Comparison of ENCODE assay signal across 9 cellular contexts in the genomic region with DNA sequence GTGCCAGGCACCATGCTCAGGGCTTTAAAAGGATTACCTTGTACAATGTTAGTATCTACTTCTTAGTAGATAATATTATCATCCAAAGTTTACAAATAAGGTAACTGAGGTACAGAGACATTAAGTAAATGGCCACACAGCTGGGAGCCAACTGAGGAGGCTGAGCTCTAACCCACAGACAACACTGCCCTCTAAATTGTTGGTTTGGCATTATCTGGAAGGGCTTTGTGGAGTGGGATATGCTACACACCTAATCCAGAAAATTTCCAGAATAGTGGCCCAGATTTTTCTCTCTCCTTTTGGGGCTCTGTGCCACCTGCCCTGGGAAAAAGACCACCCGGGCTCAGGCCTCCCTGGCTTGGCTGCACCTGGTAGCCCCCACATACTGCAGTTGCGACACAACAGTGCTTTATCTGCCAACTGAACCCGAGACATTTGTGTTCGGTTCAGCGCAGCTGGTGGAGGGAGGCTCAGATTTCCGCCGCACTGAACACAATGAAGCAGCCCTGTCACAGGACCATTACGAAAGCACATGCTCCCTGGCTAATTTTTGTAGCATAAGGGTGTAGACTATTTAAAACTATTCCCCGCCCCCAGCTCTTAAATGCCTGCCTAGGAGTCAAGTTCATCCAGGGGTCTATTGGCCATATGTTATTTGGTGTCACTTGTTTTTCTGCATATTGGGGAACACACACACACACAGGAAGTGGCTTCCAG.
A peak's percentile ranks its signal among the peaks of the same experiment; 100 is the strongest.
DNase-seq lines count a peak whose midpoint lies in the region; ATAC-seq and TF ChIP-seq lines count a peak whose summit lies in the region.
"Had no signal": no experiment of that assay in that cellular context is flagged by ENCODE, and none has a peak within 500 bp of the region (broad histone marks: within the 10 kb centered on the region; RNA-seq: fewer than 3 reads in every experiment).

No MANE protein-coding gene starts in this region.

- intact Hi-C loops in heart right ventricle (cut with DNase I): loop anchor here in 1 of 10 donors (10.0 kb wide), 1 partner anchor 61 kb away; no protein-coding TSS in a partner anchor

- H3K9me3 ChIP-seq in heart right ventricle (no peaks in the 10 kb centered on the region), BE2C (no peaks in the 10 kb centered on the region)
- H3K9me3 ChIP-seq: pancreas had no signal

- H3K4me1 ChIP-seq in heart right ventricle: peaks cover 0 to 39% (median 14%) of the 10 kb centered on the region in 9 donors
- H3K4me1 ChIP-seq in BE2C: no peaks in the 10 kb centered on the region; the same call in 1 of the 2 replicates
- H3K4me1 ChIP-seq: pancreas had no signal

- TF ChIP-seq CTCF in heart right ventricle (IDR thresholded peaks at IDR 0.05): no peak
- no peak for TF ChIP-seq CTCF in BE2C (IDR thresholded peaks at IDR 0.05; ENCODE audit: low read depth, low read length)

- H3K4me3 ChIP-seq in heart right ventricle (no peak overlapping the region), BE2C (ENCODE audit: low read depth, low read length) (no peak overlapping the region)
- H3K4me3 ChIP-seq: pancreas had no signal

- DNase-seq in NCI-H1105 (lab: John Stamatoyannopoulos, UW): peak; percentile 71
- DNase-seq in NCI-H69 (lab: John Stamatoyannopoulos, UW): peak; percentile 98
- DNase-seq in heart right ventricle: peak; percentile 10 to 45
- peak; percentile 86 for DNase-seq in retina
- DNase-seq in A172 (ENCODE audit: low spot score): no peak
- no peak for DNase-seq in effector CD8-positive, alpha-beta T cell (lab: John Stamatoyannopoulos, UW)
- no peak for DNase-seq in BE2C
- DNase-seq in activated naive CD4-positive, alpha-beta T cell (lab: John Stamatoyannopoulos, UW): no peak
- DNase-seq: pancreas had no signal

- H3K27ac ChIP-seq in heart right ventricle: peak overlapping the region; percentile 36 to 84 (median 74)
- H3K27ac ChIP-seq: pancreas had no signal

- H3K36me3 ChIP-seq in heart right ventricle: no peaks in the 10 kb centered on the region
- H3K36me3 ChIP-seq in BE2C: no peaks in the 10 kb centered on the region
- H3K36me3 ChIP-seq: pancreas had no signal

- WGBS in heart right ventricle, 2 donors: 20 to 26% methylated on average over 9 of the region's 9 CpGs

- ATAC-seq in heart right ventricle: peak; percentile 82 to 95 (median 87)

- H3K27me3 ChIP-seq in heart right ventricle (no peaks in the 10 kb centered on the region), BE2C (no peaks in the 10 kb centered on the region)
- H3K27me3 ChIP-seq: pancreas had no signal

Comparison
In these comparisons a context has a peak if more than half of its experiments do, and no peak if none do; other contexts are left out.
1. DNase-seq: peak in NCI-H1105 (single experiment), NCI-H69 (single experiment), heart right ventricle (2 of 2) and retina (single experiment); none in A172 (single experiment), effector CD8-positive, alpha-beta T cell (single experiment), BE2C (single experiment) and activated naive CD4-positive, alpha-beta T cell (0 of 4).